Comparison of ENCODE assay signal across 1 cellular context in the genomic region with DNA sequence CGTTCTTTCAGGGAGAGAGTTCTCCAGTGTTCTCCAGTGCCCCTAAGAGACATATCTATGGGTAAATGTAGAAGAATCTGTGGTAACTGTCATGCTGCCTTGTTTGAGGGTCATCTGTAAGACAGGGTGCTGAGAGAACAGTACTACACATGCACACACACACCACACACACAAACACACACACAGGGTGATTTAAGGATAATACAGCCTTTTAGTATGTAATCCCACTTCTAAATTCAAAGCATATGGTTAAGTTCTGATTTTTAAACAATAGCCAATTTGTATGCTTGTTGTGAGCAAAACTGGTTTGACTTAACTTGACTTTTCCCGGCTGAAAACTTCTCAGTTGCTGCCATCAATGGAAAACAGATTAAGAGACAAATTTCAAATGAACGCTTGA.
TF ChIP-seq lines count a peak whose summit lies in the region.

No MANE protein-coding gene starts in this region.

TF ChIP-seq in HCT116, 20 proteins besides CTCF, POLR2A, EP300 and RAD21 (continued from another document):
- TF ChIP-seq, protein P1, sequence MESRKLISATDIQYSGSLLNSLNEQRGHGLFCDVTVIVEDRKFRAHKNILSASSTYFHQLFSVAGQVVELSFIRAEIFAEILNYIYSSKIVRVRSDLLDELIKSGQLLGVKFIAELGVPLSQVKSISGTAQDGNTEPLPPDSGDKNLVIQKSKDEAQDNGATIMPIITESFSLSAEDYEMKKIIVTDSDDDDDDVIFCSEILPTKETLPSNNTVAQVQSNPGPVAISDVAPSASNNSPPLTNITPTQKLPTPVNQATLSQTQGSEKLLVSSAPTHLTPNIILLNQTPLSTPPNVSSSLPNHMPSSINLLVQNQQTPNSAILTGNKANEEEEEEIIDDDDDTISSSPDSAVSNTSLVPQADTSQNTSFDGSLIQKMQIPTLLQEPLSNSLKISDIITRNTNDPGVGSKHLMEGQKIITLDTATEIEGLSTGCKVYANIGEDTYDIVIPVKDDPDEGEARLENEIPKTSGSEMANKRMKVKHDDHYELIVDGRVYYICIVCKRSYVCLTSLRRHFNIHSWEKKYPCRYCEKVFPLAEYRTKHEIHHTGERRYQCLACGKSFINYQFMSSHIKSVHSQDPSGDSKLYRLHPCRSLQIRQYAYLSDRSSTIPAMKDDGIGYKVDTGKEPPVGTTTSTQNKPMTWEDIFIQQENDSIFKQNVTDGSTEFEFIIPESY (IDR thresholded peaks at IDR 0.05; ENCODE audit: extremely low read depth, insufficient replicate concordance, low read length) = no peak
TF ChIP-seq in HCT116: peak in this region for 0.
